Comparison of ENCODE assay signal across 18 cellular contexts in the genomic region with DNA sequence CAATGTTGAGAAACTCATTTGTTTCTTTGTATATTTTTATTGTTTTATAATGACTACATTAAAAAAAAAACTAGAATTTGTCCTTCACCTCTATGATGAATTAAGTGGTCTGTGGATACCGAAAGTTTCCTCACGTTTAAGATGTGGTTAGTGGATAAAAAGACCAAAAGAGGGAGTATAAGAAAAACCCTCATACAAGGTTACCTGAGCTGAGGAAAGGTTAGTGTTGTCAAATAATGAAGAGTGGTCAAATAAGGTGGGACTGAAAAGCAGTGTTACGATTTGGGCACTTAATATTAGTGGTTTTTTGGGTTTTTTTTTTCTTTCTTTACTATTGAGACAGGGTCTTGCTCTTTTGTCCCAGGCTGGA.
"Had no signal": no experiment of that assay in that cellular context is flagged by ENCODE, and none has a peak within 500 bp of the region (broad histone marks: within the 10 kb centered on the region; RNA-seq: fewer than 3 reads in every experiment).

No MANE protein-coding gene starts in this region.

- ATAC-seq: activated T-helper 17 cell treated with anti-CD3 and anti-CD28 coated beads, Interleukin-2, amount 50 U/mL, for 72 hours; body of pancreas; left lobe of liver; psoas muscle; right cardiac atrium; stimulated activated naive CD8-positive, alpha-beta T cell treated with anti-CD3 and anti-CD28 coated beads, Interleukin-15, Interleukin-2, amounts not matched to agents 100 U/mL and 50 U/mL, for 24 hours had no signal

- DNase-seq: activated B cell treated with CpG ODN at 0.5 μM for 24 hours; activated CD4-positive, alpha-beta T cell treated with anti-CD3 and anti-CD28 coated beads for 48 hours; activated naive CD4-positive, alpha-beta T cell treated with anti-CD3 and anti-CD28 coated beads, Interleukin-2, amount 10 ng/mL, durations not matched to agents 7 days and 5 days; body of pancreas; colonic mucosa; foreskin melanocyte; glutamatergic neuron; kidney; ovary; psoas muscle; right cardiac atrium; SK-N-SH; stimulated activated naive CD8-positive, alpha-beta T cell treated with anti-CD3 and anti-CD28 coated beads, Interleukin-15, Interleukin-2, amounts not matched to agents 100 U/mL and 50 U/mL, for 24 hours; T-helper 9 cell; trophoblast cell had no signal

- H3K4me1 Mint-ChIP-seq: mesothelial cell of epicardium had no signal

- H3K4me3 Mint-ChIP-seq: activated B cell treated with CpG ODN at 0.5 μM for 24 hours; activated naive CD4-positive, alpha-beta T cell treated with anti-CD3 and anti-CD28 coated beads, Interleukin-2, amount 10 ng/mL, durations not matched to agents 7 days and 5 days; activated T-helper 17 cell treated with anti-CD3 and anti-CD28 coated beads, Interleukin-2, amount 50 U/mL, for 72 hours; mesothelial cell of epicardium had no signal

- H3K27ac Mint-ChIP-seq: activated B cell treated with CpG ODN at 0.5 μM for 24 hours; activated T-helper 17 cell treated with anti-CD3 and anti-CD28 coated beads, Interleukin-2, amount 50 U/mL, for 72 hours; mesothelial cell of epicardium had no signal

- H3K27me3 Mint-ChIP-seq: activated B cell treated with CpG ODN at 0.5 μM for 24 hours; activated naive CD4-positive, alpha-beta T cell treated with anti-CD3 and anti-CD28 coated beads, Interleukin-2, amount 10 ng/mL, durations not matched to agents 7 days and 5 days; activated T-helper 17 cell treated with anti-CD3 and anti-CD28 coated beads, Interleukin-2, amount 50 U/mL, for 72 hours had no signal

- H3K36me3 Mint-ChIP-seq: mesothelial cell of epicardium had no signal

- H3K9me3 Mint-ChIP-seq: activated B cell treated with CpG ODN at 0.5 μM for 24 hours; activated naive CD4-positive, alpha-beta T cell treated with anti-CD3 and anti-CD28 coated beads, Interleukin-2, amount 10 ng/mL, durations not matched to agents 7 days and 5 days; activated T-helper 17 cell treated with anti-CD3 and anti-CD28 coated beads, Interleukin-2, amount 50 U/mL, for 72 hours; mesothelial cell of epicardium had no signal
